ENCODE assay signal across 1 cellular context in genomic region chr14:28756896-28757570, GRCh38.
TF ChIP-seq lines count a peak whose summit lies in the region.

No MANE protein-coding gene starts in this region.

TF ChIP-seq in HepG2, 621 proteins besides CTCF, POLR2A, EP300 and RAD21 (continued from another document):
- TF ChIP-seq NFIB (CRISPR knock-in tag; IDR thresholded peaks at IDR 0.05; ENCODE audit: borderline replicate concordance) (no peak), TBX2 (CRISPR knock-in tag; IDR thresholded peaks at IDR 0.05; ENCODE audit: borderline replicate concordance) (no peak), HNRNPK (IDR thresholded peaks at IDR 0.05; ENCODE audit: low read depth, low read length, poor library complexity, severe bottlenecking) (peak; percentile 85), REL (CRISPR knock-in tag; conservative IDR thresholded peaks at IDR 0.05) (no peak), FOXA1 (IDR thresholded peaks at IDR 0.05) (no peak), FOXA1 (CRISPR knock-in tag; IDR thresholded peaks at IDR 0.05) (no peak), BHLHE40 (IDR thresholded peaks at IDR 0.05; ENCODE audit: low read length) (no peak), KMT2A (CRISPR knock-in tag; IDR thresholded peaks at IDR 0.05) (no peak), NFE2L2 (IDR thresholded peaks at IDR 0.05; ENCODE audit: low read length) (no peak), PRPF4 (IDR thresholded peaks at IDR 0.05; ENCODE audit: low read depth, low read length, poor library complexity, severe bottlenecking) (no peak), ZNF678 (CRISPR knock-in tag; IDR thresholded peaks at IDR 0.05) (no peak), ZNF580 (CRISPR knock-in tag; IDR thresholded peaks at IDR 0.05; ENCODE audit: borderline replicate concordance, low read depth) (0 out of 2 replicates have a peak, but pooled peaks have one; percentile 40), FOSL2 (CRISPR knock-in tag; IDR thresholded peaks at IDR 0.05) (peak; percentile 31), ZSCAN31 (CRISPR knock-in tag; IDR thresholded peaks at IDR 0.05; ENCODE audit: low read depth) (no peak), REST (IDR thresholded peaks at IDR 0.05; ENCODE audit: borderline replicate concordance in 1 of 2, low read depth in 1 of 2, low read length in 2 of 2) (no peak), AGO2 (optimal IDR thresholded peaks at IDR 0.05; ENCODE audit: low read depth, low read length) (no peak), ZFYVE20 (CRISPR knock-in tag; IDR thresholded peaks at IDR 0.05; ENCODE audit: borderline replicate concordance, low read depth) (no peak), USF2 (IDR thresholded peaks at IDR 0.05; ENCODE audit: low read depth, low read length) (no peak), USF2 (CRISPR knock-in tag; IDR thresholded peaks at IDR 0.05; ENCODE audit: borderline replicate concordance) (no peak), FOXC1 (CRISPR knock-in tag; IDR thresholded peaks at IDR 0.05; ENCODE audit: borderline replicate concordance) (0 out of 2 replicates have a peak, but pooled peaks have one; percentile 27), FIP1L1 (IDR thresholded peaks at IDR 0.05; ENCODE audit: borderline replicate concordance, insufficient read depth, low read depth, low read length) (no peak), ZKSCAN8 (CRISPR knock-in tag; IDR thresholded peaks at IDR 0.05; ENCODE audit: borderline replicate concordance) (no peak), TSC22D2 (CRISPR knock-in tag; IDR thresholded peaks at IDR 0.05; ENCODE audit: borderline replicate concordance) (no peak), ETV5 (CRISPR knock-in tag; IDR thresholded peaks at IDR 0.05; ENCODE audit: borderline replicate concordance) (peak; percentile 36; the same call in 1 of the 2 replicates)
TF ChIP-seq in HepG2: peak in this region for 84.
